In genomic region chr1:116172666-116173065, GRCh38 we compare ENCODE assay signal across 1 cellular context.
TF ChIP-seq lines count a peak whose summit lies in the region.

No MANE protein-coding gene starts in this region.

TF ChIP-seq in HepG2, 621 proteins besides CTCF, POLR2A, EP300 and RAD21 (continued from another document and continues in another):
- TF ChIP-seq, protein P1, sequence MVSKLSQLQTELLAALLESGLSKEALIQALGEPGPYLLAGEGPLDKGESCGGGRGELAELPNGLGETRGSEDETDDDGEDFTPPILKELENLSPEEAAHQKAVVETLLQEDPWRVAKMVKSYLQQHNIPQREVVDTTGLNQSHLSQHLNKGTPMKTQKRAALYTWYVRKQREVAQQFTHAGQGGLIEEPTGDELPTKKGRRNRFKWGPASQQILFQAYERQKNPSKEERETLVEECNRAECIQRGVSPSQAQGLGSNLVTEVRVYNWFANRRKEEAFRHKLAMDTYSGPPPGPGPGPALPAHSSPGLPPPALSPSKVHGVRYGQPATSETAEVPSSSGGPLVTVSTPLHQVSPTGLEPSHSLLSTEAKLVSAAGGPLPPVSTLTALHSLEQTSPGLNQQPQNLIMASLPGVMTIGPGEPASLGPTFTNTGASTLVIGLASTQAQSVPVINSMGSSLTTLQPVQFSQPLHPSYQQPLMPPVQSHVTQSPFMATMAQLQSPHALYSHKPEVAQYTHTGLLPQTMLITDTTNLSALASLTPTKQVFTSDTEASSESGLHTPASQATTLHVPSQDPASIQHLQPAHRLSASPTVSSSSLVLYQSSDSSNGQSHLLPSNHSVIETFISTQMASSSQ (IDR thresholded peaks at IDR 0.05; ENCODE audit: low read depth) = no peak
- TF ChIP-seq, protein P1 (CRISPR knock-in tag; IDR thresholded peaks at IDR 0.05; ENCODE audit: borderline replicate concordance) = peak; percentile 33; the same call in 1 of the 2 replicates
- TF ChIP-seq CREB3 (CRISPR knock-in tag; IDR thresholded peaks at IDR 0.05) (no peak), ZNF33A (CRISPR knock-in tag; IDR thresholded peaks at IDR 0.05; ENCODE audit: borderline replicate concordance) (no peak), CERS6 (CRISPR knock-in tag; IDR thresholded peaks at IDR 0.05) (no peak), RAD51 (IDR thresholded peaks at IDR 0.05; ENCODE audit: borderline replicate concordance) (no peak), NFRKB (IDR thresholded peaks at IDR 0.05) (no peak), SAP130 (CRISPR knock-in tag; IDR thresholded peaks at IDR 0.05; ENCODE audit: low read depth) (peak; percentile 42; the same call in 1 of the 2 replicates), JUNB (CRISPR knock-in tag; IDR thresholded peaks at IDR 0.05; ENCODE audit: borderline replicate concordance) (no peak), SMARCC2 (IDR thresholded peaks at IDR 0.05) (no peak), ZNF780A (CRISPR knock-in tag; IDR thresholded peaks at IDR 0.05) (no peak), KLF16 (CRISPR knock-in tag; IDR thresholded peaks at IDR 0.05) (peak in 1 of 2 experiments; percentile 23; a peak in 1 of 4 replicates), ZNF75D (CRISPR knock-in tag; IDR thresholded peaks at IDR 0.05; ENCODE audit: borderline replicate concordance) (no peak), AKNA (CRISPR knock-in tag; IDR thresholded peaks at IDR 0.05; ENCODE audit: borderline replicate concordance) (no peak), ZSCAN31 (CRISPR knock-in tag; IDR thresholded peaks at IDR 0.05; ENCODE audit: low read depth) (no peak), ARID5B (CRISPR knock-in tag; IDR thresholded peaks at IDR 0.05) (peak; percentile 81), REXO4 (CRISPR knock-in tag; IDR thresholded peaks at IDR 0.05; ENCODE audit: borderline replicate concordance) (no peak), HOXA7 (CRISPR knock-in tag; IDR thresholded peaks at IDR 0.05) (no peak), ZNF296 (CRISPR knock-in tag; conservative IDR thresholded peaks at IDR 0.05) (no peak), DMAP1 (CRISPR knock-in tag; IDR thresholded peaks at IDR 0.05) (no peak), ZNF432 (CRISPR knock-in tag; IDR thresholded peaks at IDR 0.05; ENCODE audit: borderline replicate concordance) (no peak), PRMT3 (CRISPR knock-in tag; IDR thresholded peaks at IDR 0.05; ENCODE audit: borderline replicate concordance, low read depth) (no peak), SOX13 (IDR thresholded peaks at IDR 0.05) (peak; percentile 75), SOX13 (CRISPR knock-in tag; conservative IDR thresholded peaks at IDR 0.05 in 1 of 2, IDR thresholded peaks at IDR 0.05 in 1 of 2) (peak in 1 of 2 experiments; percentile 89; a peak in 2 of 4 replicates), HDAC2 (CRISPR knock-in tag; IDR thresholded peaks at IDR 0.05) (peak; percentile 53), ZNF276 (CRISPR knock-in tag; IDR thresholded peaks at IDR 0.05; ENCODE audit: low read depth) (no peak), TOPORS (CRISPR knock-in tag; IDR thresholded peaks at IDR 0.05) (no peak), THRA (CRISPR knock-in tag; IDR thresholded peaks at IDR 0.05; ENCODE audit: borderline replicate concordance) (peak; percentile 36; the same call in 1 of the 2 replicates), SAFB2 (CRISPR knock-in tag; IDR thresholded peaks at IDR 0.05; ENCODE audit: borderline replicate concordance, low read depth) (no peak), SMAD1 (CRISPR knock-in tag; IDR thresholded peaks at IDR 0.05; ENCODE audit: borderline replicate concordance, low read depth) (no peak), ZNF644 (CRISPR knock-in tag; IDR thresholded peaks at IDR 0.05; ENCODE audit: low read depth) (0 out of 2 replicates have a peak, but pooled peaks have one; percentile 16)
- TF ChIP-seq, protein P2, sequence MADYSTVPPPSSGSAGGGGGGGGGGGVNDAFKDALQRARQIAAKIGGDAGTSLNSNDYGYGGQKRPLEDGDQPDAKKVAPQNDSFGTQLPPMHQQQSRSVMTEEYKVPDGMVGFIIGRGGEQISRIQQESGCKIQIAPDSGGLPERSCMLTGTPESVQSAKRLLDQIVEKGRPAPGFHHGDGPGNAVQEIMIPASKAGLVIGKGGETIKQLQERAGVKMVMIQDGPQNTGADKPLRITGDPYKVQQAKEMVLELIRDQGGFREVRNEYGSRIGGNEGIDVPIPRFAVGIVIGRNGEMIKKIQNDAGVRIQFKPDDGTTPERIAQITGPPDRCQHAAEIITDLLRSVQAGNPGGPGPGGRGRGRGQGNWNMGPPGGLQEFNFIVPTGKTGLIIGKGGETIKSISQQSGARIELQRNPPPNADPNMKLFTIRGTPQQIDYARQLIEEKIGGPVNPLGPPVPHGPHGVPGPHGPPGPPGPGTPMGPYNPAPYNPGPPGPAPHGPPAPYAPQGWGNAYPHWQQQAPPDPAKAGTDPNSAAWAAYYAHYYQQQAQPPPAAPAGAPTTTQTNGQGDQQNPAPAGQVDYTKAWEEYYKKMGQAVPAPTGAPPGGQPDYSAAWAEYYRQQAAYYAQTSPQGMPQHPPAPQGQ (CRISPR knock-in tag; IDR thresholded peaks at IDR 0.05; ENCODE audit: borderline replicate concordance) = no peak
- TF ChIP-seq, protein P3, sequence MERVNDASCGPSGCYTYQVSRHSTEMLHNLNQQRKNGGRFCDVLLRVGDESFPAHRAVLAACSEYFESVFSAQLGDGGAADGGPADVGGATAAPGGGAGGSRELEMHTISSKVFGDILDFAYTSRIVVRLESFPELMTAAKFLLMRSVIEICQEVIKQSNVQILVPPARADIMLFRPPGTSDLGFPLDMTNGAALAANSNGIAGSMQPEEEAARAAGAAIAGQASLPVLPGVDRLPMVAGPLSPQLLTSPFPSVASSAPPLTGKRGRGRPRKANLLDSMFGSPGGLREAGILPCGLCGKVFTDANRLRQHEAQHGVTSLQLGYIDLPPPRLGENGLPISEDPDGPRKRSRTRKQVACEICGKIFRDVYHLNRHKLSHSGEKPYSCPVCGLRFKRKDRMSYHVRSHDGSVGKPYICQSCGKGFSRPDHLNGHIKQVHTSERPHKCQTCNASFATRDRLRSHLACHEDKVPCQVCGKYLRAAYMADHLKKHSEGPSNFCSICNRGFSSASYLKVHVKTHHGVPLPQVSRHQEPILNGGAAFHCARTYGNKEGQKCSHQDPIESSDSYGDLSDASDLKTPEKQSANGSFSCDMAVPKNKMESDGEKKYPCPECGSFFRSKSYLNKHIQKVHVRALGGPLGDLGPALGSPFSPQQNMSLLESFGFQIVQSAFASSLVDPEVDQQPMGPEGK (CRISPR knock-in tag; IDR thresholded peaks at IDR 0.05) = peak; percentile 65
- TF ChIP-seq, protein P4, sequence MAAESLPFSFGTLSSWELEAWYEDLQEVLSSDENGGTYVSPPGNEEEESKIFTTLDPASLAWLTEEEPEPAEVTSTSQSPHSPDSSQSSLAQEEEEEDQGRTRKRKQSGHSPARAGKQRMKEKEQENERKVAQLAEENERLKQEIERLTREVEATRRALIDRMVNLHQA (CRISPR knock-in tag; IDR thresholded peaks at IDR 0.05) = no peak
